Comparison of ENCODE assay signal across 9 cellular contexts in the genomic region with DNA sequence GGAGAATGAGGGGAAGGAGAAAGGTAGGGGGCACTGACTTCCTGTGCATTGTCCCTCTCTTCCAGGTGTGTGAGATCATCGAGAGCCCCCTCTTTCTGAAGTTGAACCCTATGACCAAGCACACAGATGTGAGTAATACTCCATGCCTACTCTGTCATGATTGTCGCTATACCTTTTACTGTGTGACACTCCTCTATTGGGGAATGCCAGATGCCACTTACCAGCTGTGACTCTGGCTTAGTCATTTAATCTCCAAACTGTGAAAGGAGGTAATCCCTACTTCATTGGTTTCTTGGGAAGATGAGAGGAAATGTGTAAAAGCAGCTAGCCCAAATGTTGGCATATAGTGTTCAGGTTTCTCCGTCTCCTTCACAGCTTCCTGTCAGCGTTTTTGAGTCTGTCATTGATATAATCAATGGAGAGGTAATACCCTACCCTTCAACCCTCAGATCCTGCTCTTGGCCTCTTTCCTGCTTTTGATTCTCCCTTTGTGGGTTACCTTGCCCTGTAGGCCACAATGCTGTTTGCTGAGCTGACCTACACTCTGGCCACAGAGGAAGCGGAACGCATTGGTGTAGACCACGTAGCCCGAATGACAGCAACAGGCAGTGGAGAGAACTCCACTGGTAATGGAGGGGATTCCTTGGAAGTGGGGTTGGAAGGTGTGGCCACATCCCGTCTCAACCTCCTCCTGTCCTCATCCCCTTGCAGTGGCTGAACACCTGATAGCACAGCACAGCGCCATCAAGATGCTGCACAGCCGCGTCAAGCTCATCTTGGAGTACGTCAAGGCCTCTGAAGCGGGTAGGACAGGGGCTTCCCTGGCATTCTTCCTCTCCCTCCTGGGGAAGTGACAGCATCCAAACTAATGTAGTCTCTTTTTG. TPM values are rescaled to one million over a fixed set of nuclear protein-coding genes. Genes with fewer than 3 reads are reported as not detected.
DNase-seq lines count a peak whose midpoint lies in the region; ATAC-seq lines count a peak whose summit lies in the region.
"Had no signal": no experiment of that assay in that cellular context is flagged by ENCODE, and none has a peak within 500 bp of the region (broad histone marks: within the 10 kb centered on the region; RNA-seq: fewer than 3 reads in every experiment).

No MANE protein-coding gene starts in this region.

- H2BK120ac ChIP-seq in mesenchymal stem cell (ENCODE audit: low read depth, low read length) = no peak overlapping the region

- H3K4me1 ChIP-seq in CD4-positive, CD25-positive, alpha-beta regulatory T cell (ENCODE audit: control insufficient read depth, insufficient read depth, low read length, poor library complexity, severe bottlenecking) = peaks cover 17% of the 10 kb centered on the region
- H3K4me1 ChIP-seq in mesenchymal stem cell (ENCODE audit: control insufficient read depth, insufficient read depth, low read depth, low read length) = peaks cover 8% of the 10 kb centered on the region

- H4K8ac ChIP-seq in mesenchymal stem cell (ENCODE audit: low read length) = peak overlapping the region; percentile 47

- no peak overlapping the region for H3K4me2 ChIP-seq in mesenchymal stem cell (ENCODE audit: low read length, poor library complexity, severe bottlenecking)

- peak overlapping the region in 1 of 2 experiments; percentile 50 for H3K4ac ChIP-seq in mesenchymal stem cell (ENCODE audit: low read depth in 1 of 2, low read length in 2 of 2)

- peak overlapping the region; percentile 29 to 88 for H2BK12ac ChIP-seq in mesenchymal stem cell (ENCODE audit: low read length in 2 of 2)

- H3K4me3 Mint-ChIP-seq in CD4-positive, CD25-positive, alpha-beta regulatory T cell = peak overlapping the region; percentile 89 to 95 (median 94)
- peak overlapping the region; percentile 1 for H3K4me3 Mint-ChIP-seq in activated CD8-positive, alpha-beta T cell treated with anti-CD3 and anti-CD28 coated beads, Interleukin-2, amount 10 ng/mL, durations not matched to agents 7 days and 5 days

- H3K36me3 Mint-ChIP-seq in CD4-positive, CD25-positive, alpha-beta regulatory T cell = peaks cover 47% of the 10 kb centered on the region
- peaks cover 53% of the 10 kb centered on the region for H3K36me3 Mint-ChIP-seq in activated CD8-positive, alpha-beta T cell treated with anti-CD3 and anti-CD28 coated beads, Interleukin-2, amount 10 ng/mL, durations not matched to agents 7 days and 5 days (ENCODE audit: low read depth)

- WGBS in mesenchymal stem cell = 89% methylated on average over 13 of the region's 14 CpGs

- CTCF ChIA-PET in activated CD8-positive, alpha-beta T cell treated with anti-CD3 and anti-CD28 coated beads, Interleukin-2, amount 10 ng/mL, durations not matched to agents 7 days and 5 days (lab: Charles Lee) = interaction anchor here (1.3 to 1.7 kb wide), 2 partner anchors 38 to 40 kb away, joined by 3 to 4 read pairs; no protein-coding TSS in a partner anchor

- peak overlapping the region; percentile 23 for H4K91ac ChIP-seq in mesenchymal stem cell (ENCODE audit: low read length)

- peaks cover 50% of the 10 kb centered on the region for H3K36me3 ChIP-seq in CD4-positive, CD25-positive, alpha-beta regulatory T cell (ENCODE audit: control insufficient read depth, insufficient read depth, low read length)
- peaks cover 46 to 55% of the 10 kb centered on the region in 2 experiments for H3K36me3 ChIP-seq in mesenchymal stem cell (ENCODE audit: control insufficient read depth in 1 of 2, insufficient read depth in 2 of 2, low read depth in 1 of 2, low read length in 2 of 2)

- H3K27ac ChIP-seq in CD4-positive, CD25-positive, alpha-beta regulatory T cell (ENCODE audit: insufficient read depth, low read length, poor library complexity, severe bottlenecking) = no peak overlapping the region
- H3K27ac ChIP-seq in mesenchymal stem cell (ENCODE audit: low read length, poor library complexity, severe bottlenecking) = no peak overlapping the region
- H3K27ac ChIP-seq: right atrium auricular region had no signal

- no peak overlapping the region for H2BK15ac ChIP-seq in mesenchymal stem cell (ENCODE audit: low read depth, poor library complexity, severe bottlenecking)

- H3K4me3 ChIP-seq in CD4-positive, CD25-positive, alpha-beta regulatory T cell (ENCODE audit: low read depth, low read length) = no peak overlapping the region
- H3K4me3 ChIP-seq in mesenchymal stem cell (ENCODE audit: insufficient read depth in 1 of 2, low read depth in 1 of 2, low read length in 2 of 2) = no peak overlapping the region
- H3K4me3 ChIP-seq: right atrium auricular region had no signal

- H3K9me3 Mint-ChIP-seq in CD4-positive, CD25-positive, alpha-beta regulatory T cell = no peaks in the 10 kb centered on the region
- no peaks in the 10 kb centered on the region for H3K9me3 Mint-ChIP-seq in activated CD8-positive, alpha-beta T cell treated with anti-CD3 and anti-CD28 coated beads, Interleukin-2, amount 10 ng/mL, durations not matched to agents 7 days and 5 days (ENCODE audit: insufficient read depth)

- peak overlapping the region in 1 of 2 experiments; percentile 8 for H3K14ac ChIP-seq in mesenchymal stem cell (ENCODE audit: low read length in 2 of 2)

- H2AFZ ChIP-seq in mesenchymal stem cell (ENCODE audit: low read depth, low read length) = no peak overlapping the region

- H3K18ac ChIP-seq in mesenchymal stem cell (ENCODE audit: low read depth in 1 of 2, low read length in 2 of 2) = peak overlapping the region in 1 of 2 experiments; percentile 69

- ATAC-seq in CD4-positive, CD25-positive, alpha-beta regulatory T cell (ENCODE audit: low read depth in 2 of 2) = no peak
- peak; percentile 8 for ATAC-seq in activated CD8-positive, alpha-beta T cell treated with anti-CD3 and anti-CD28 coated beads, Interleukin-2, amount 10 ng/mL, durations not matched to agents 7 days and 5 days
- ATAC-seq in HG02571 (IDR thresholded peaks at IDR 0.05; ENCODE audit: unreplicated experiment) = no peak
- no peak for ATAC-seq in GM21619 (IDR thresholded peaks at IDR 0.05; ENCODE audit: unreplicated experiment)
- ATAC-seq in GM21526 (IDR thresholded peaks at IDR 0.05; ENCODE audit: low FRiP score, unreplicated experiment) = no peak

- H2AK5ac ChIP-seq in mesenchymal stem cell (ENCODE audit: low read length, severe bottlenecking) = no peak overlapping the region

- H3K27ac Mint-ChIP-seq in CD4-positive, CD25-positive, alpha-beta regulatory T cell = peak overlapping the region in 1 of 3 donors; percentile 56
- peak overlapping the region; percentile 54 for H3K27ac Mint-ChIP-seq in activated CD8-positive, alpha-beta T cell treated with anti-CD3 and anti-CD28 coated beads, Interleukin-2, amount 10 ng/mL, durations not matched to agents 7 days and 5 days

- POLR2A ChIA-PET in activated CD8-positive, alpha-beta T cell treated with anti-CD3 and anti-CD28 coated beads, Interleukin-2, amount 10 ng/mL, durations not matched to agents 7 days and 5 days (lab: Charles Lee) = interaction anchor here (0.5 to 6.3 kb wide), 2 partner anchors 10 to 74 kb away, joined by 3 to 57 read pairs; a partner anchor contains a TSS

- H3K27me3 ChIP-seq in CD4-positive, CD25-positive, alpha-beta regulatory T cell (ENCODE audit: control insufficient read depth, insufficient read depth, low read length) = no peaks in the 10 kb centered on the region
- no peaks in the 10 kb centered on the region for H3K27me3 ChIP-seq in mesenchymal stem cell (ENCODE audit: control insufficient read depth in 1 of 2, insufficient read depth in 1 of 2, low read length in 2 of 2)
- H3K27me3 ChIP-seq: right atrium auricular region had no signal

- DNase-seq in CD4-positive, CD25-positive, alpha-beta regulatory T cell = no peak
- DNase-seq in HCEC 1CT (peak; percentile 28), mesenchymal stem cell (no peak), GM19238 (ENCODE audit: insufficient read length, low spot score) (no peak)
- no peak for DNase-seq in activated CD8-positive, alpha-beta T cell treated with anti-CD3 and anti-CD28 coated beads, Interleukin-2, amount 10 ng/mL, durations not matched to agents 7 days and 5 days

- peak overlapping the region; percentile 3 for H3K9ac ChIP-seq in mesenchymal stem cell (ENCODE audit: low read length)

- no peak overlapping the region for H3K23ac ChIP-seq in mesenchymal stem cell (ENCODE audit: low read length in 2 of 2)

- H3K9me3 ChIP-seq in CD4-positive, CD25-positive, alpha-beta regulatory T cell (ENCODE audit: control insufficient read depth in 2 of 2, low read length in 2 of 2) = no peaks in the 10 kb centered on the region
- H3K9me3 ChIP-seq in mesenchymal stem cell (ENCODE audit: control insufficient read depth, low read length) = no peaks in the 10 kb centered on the region
- H3K9me3 ChIP-seq: right atrium auricular region had no signal

- H3K79me1 ChIP-seq in mesenchymal stem cell (replicated peaks; ENCODE audit: low read length, poor library complexity, severe bottlenecking) = peaks cover 21% of the 10 kb centered on the region

- H2BK5ac ChIP-seq in mesenchymal stem cell (ENCODE audit: low read depth, low read length, poor library complexity, severe bottlenecking) = no peak overlapping the region

- H3K27me3 Mint-ChIP-seq in CD4-positive, CD25-positive, alpha-beta regulatory T cell = peaks cover 10% of the 10 kb centered on the region
- no peaks in the 10 kb centered on the region for H3K27me3 Mint-ChIP-seq in activated CD8-positive, alpha-beta T cell treated with anti-CD3 and anti-CD28 coated beads, Interleukin-2, amount 10 ng/mL, durations not matched to agents 7 days and 5 days (ENCODE audit: low read depth)

- peaks cover 0 to 42% (median 12%) of the 10 kb centered on the region in 4 donors for H3K4me1 Mint-ChIP-seq in CD4-positive, CD25-positive, alpha-beta regulatory T cell
- peaks cover 49% of the 10 kb centered on the region for H3K4me1 Mint-ChIP-seq in activated CD8-positive, alpha-beta T cell treated with anti-CD3 and anti-CD28 coated beads, Interleukin-2, amount 10 ng/mL, durations not matched to agents 7 days and 5 days (ENCODE audit: low read depth)

RNA-seq across cellular contexts. Expression of a gene that starts 2.0 kb away (rescaled TPM):
- 74.4 TPM for total RNA-seq in CD4-positive, CD25-positive, alpha-beta regulatory T cell
- polyA plus RNA-seq in CD4-positive, CD25-positive, alpha-beta regulatory T cell = 100 to 1,000 TPM; 123 to 180 (median 144) TPM
- total RNA-seq in activated CD8-positive, alpha-beta T cell treated with anti-CD3 and anti-CD28 coated beads, Interleukin-2, amount 10 ng/mL, durations not matched to agents 7 days and 5 days = 10 to 100 TPM; 74.0 to 78.3 TPM
- 239 TPM for polyA plus RNA-seq in mesenchymal stem cell (2013, experiment 1 of 2)
- 239 TPM for polyA plus RNA-seq in mesenchymal stem cell (2013, experiment 2 of 2)

RNA-seq across cellular contexts. Expression of a gene that starts 9.2 kb away (rescaled TPM):
- total RNA-seq in CD4-positive, CD25-positive, alpha-beta regulatory T cell = 29.2 TPM
- polyA plus RNA-seq in CD4-positive, CD25-positive, alpha-beta regulatory T cell = 10 to 100 TPM; 13.4 to 27.6 (median 20.7) TPM
- 10 to 100 TPM; 20.9 to 21.8 TPM for total RNA-seq in activated CD8-positive, alpha-beta T cell treated with anti-CD3 and anti-CD28 coated beads, Interleukin-2, amount 10 ng/mL, durations not matched to agents 7 days and 5 days
- 27.8 TPM for polyA plus RNA-seq in mesenchymal stem cell (2013, experiment 1 of 2)
- 28.1 TPM for polyA plus RNA-seq in mesenchymal stem cell (2013, experiment 2 of 2)

RNA-seq across cellular contexts. Expression of a gene that starts 10.4 kb away (rescaled TPM):
- 82.0 TPM for total RNA-seq in CD4-positive, CD25-positive, alpha-beta regulatory T cell
- 10 to 100 TPM; 31.2 to 45.2 (median 35.8) TPM for polyA plus RNA-seq in CD4-positive, CD25-positive, alpha-beta regulatory T cell
- 100 to 1,000 TPM; 364 to 375 TPM for total RNA-seq in activated CD8-positive, alpha-beta T cell treated with anti-CD3 and anti-CD28 coated beads, Interleukin-2, amount 10 ng/mL, durations not matched to agents 7 days and 5 days
- 37.4 TPM for polyA plus RNA-seq in mesenchymal stem cell (2013, experiment 1 of 2)
- polyA plus RNA-seq in mesenchymal stem cell (2013, experiment 2 of 2) = 35.4 TPM

RNA-seq across cellular contexts. Expression of a gene that starts 10.7 kb away (rescaled TPM):
- 5.6 TPM for total RNA-seq in CD4-positive, CD25-positive, alpha-beta regulatory T cell
- polyA plus RNA-seq in CD4-positive, CD25-positive, alpha-beta regulatory T cell = 1 to 10 TPM; 2.6 to 6.4 (median 4.3) TPM
- 10 to 100 TPM; 10.8 to 13.0 TPM for total RNA-seq in activated CD8-positive, alpha-beta T cell treated with anti-CD3 and anti-CD28 coated beads, Interleukin-2, amount 10 ng/mL, durations not matched to agents 7 days and 5 days
- 28.0 TPM for polyA plus RNA-seq in mesenchymal stem cell (2013, experiment 1 of 2)
- 25.3 TPM for polyA plus RNA-seq in mesenchymal stem cell (2013, experiment 2 of 2)

RNA-seq across cellular contexts. Expression of a gene that starts 28.4 kb away (rescaled TPM):
- total RNA-seq in CD4-positive, CD25-positive, alpha-beta regulatory T cell = 47.1 TPM
- 10 to 100 TPM; 17.9 to 24.5 (median 21.9) TPM for polyA plus RNA-seq in CD4-positive, CD25-positive, alpha-beta regulatory T cell
- total RNA-seq in activated CD8-positive, alpha-beta T cell treated with anti-CD3 and anti-CD28 coated beads, Interleukin-2, amount 10 ng/mL, durations not matched to agents 7 days and 5 days = 10 to 100 TPM; 74.6 to 81.0 TPM
- 56.7 TPM for polyA plus RNA-seq in mesenchymal stem cell (2013, experiment 1 of 2)
- 55.4 TPM for polyA plus RNA-seq in mesenchymal stem cell (2013, experiment 2 of 2)
